Comparison of ENCODE assay signal across 17 cellular contexts in genomic region chr6:5673016-5673415, GRCh38.
A peak's percentile ranks its signal among the peaks of the same experiment; 100 is the strongest.
DNase-seq lines count a peak whose midpoint lies in the region; ATAC-seq and TF ChIP-seq lines count a peak whose summit lies in the region.
"Had no signal": no experiment of that assay in that cellular context is flagged by ENCODE, and none has a peak within 500 bp of the region (broad histone marks: within the 10 kb centered on the region; RNA-seq: fewer than 3 reads in every experiment).

No MANE protein-coding gene starts in this region.

- H3K27me3 ChIP-seq in HUES48 (ENCODE audit: control insufficient read depth, insufficient read depth, low read length) = no peaks in the 10 kb centered on the region
- H3K27me3 ChIP-seq in gastroesophageal sphincter = no peaks in the 10 kb centered on the region
- no peaks in the 10 kb centered on the region for H3K27me3 ChIP-seq in stomach smooth muscle (ENCODE audit: control insufficient read depth in 1 of 2, insufficient read depth in 2 of 2, low read length in 2 of 2)
- H3K27me3 ChIP-seq in stomach = no peaks in the 10 kb centered on the region
- no peaks in the 10 kb centered on the region for H3K27me3 ChIP-seq in MM.1S (replicated peaks; ENCODE audit: insufficient read depth, low read length)
- H3K27me3 ChIP-seq: Peyer's patch, right lobe of liver had no signal

- TF ChIP-seq POLR2A in gastroesophageal sphincter (IDR thresholded peaks at IDR 0.05) = no peak
- TF ChIP-seq POLR2A in stomach (IDR thresholded peaks at IDR 0.05) = no peak

- WGBS in gastroesophageal sphincter (ENCODE audit: low coverage in 1 of 2), 2 donors = 89 to 96% methylated on average over 4 to 5 of the region's 6 CpGs
- WGBS in stomach, 5 donors = 84 to 93% (median 87%) methylated on average over 6 of the region's 6 CpGs

- H3K4me2 ChIP-seq in MM.1S (ENCODE audit: low read depth, low read length) = no peak overlapping the region

- H3K9me3 Mint-ChIP-seq in WTC11 = no peaks in the 10 kb centered on the region

- no peaks in the 10 kb centered on the region for H3K9me2 ChIP-seq in MM.1S (replicated peaks; ENCODE audit: insufficient read depth, low read length)

- CTCF ChIA-PET in WTC11 (lab: Charles Lee) = interaction anchor here (3.9 kb wide), 1 partner anchor 202 kb away, joined by 29 read pairs; no protein-coding TSS in a partner anchor

- no peak for DNase-seq in WTC11 (ENCODE audit: low spot score)
- DNase-seq in stomach = no peak
- no peak for DNase-seq in MM.1S
- no peak for DNase-seq in DMS 273 (lab: John Stamatoyannopoulos, UW; ENCODE audit: unreplicated experiment)
- DNase-seq: activated CD4-positive, alpha-beta T cell treated with anti-CD3 and anti-CD28 coated beads for 4 hours; activated gamma-delta T cell; cerebellar nuclear complex; Karpas-422; NCI-H748 treated with DMSO at 0.1 percent for 48 hours; Peyer's patch; right lobe of liver; stimulated activated CD4-positive, alpha-beta T cell treated with anti-CD3 and anti-CD28 coated beads, Interleukin-2, amount 100 ng/mL, for 48 hours had no signal

- no peaks in the 10 kb centered on the region for H4K20me1 ChIP-seq in MM.1S (ENCODE audit: insufficient read depth, low read length)

- H3K9me3 ChIP-seq in HUES48 (ENCODE audit: control insufficient read depth, insufficient read depth, low read length) (no peaks in the 10 kb centered on the region), gastroesophageal sphincter (no peaks in the 10 kb centered on the region), stomach smooth muscle (ENCODE audit: control insufficient read depth in 2 of 2, low read length in 2 of 2) (no peaks in the 10 kb centered on the region), stomach (no peaks in the 10 kb centered on the region), MM.1S (replicated peaks; ENCODE audit: insufficient read depth, low read length) (no peaks in the 10 kb centered on the region)
- H3K9me3 ChIP-seq: Peyer's patch, right lobe of liver had no signal

- ATAC-seq in WTC11 (no peak), gastroesophageal sphincter (no peak)
- ATAC-seq: left lobe of liver had no signal

- H3F3A ChIP-seq in MM.1S (ENCODE audit: insufficient read depth, low read length) = no peaks in the 10 kb centered on the region

- H3K4me3 Mint-ChIP-seq in WTC11 = no peak overlapping the region
- H3K4me3 Mint-ChIP-seq: B cell had no signal

- H3K4me3 ChIP-seq in HUES48 (ENCODE audit: low read depth, low read length) (no peak overlapping the region), gastroesophageal sphincter (no peak overlapping the region), stomach smooth muscle (ENCODE audit: low read length in 2 of 2) (peak overlapping the region in 1 of 2 donors; percentile 52), stomach (no peak overlapping the region), MM.1S (ENCODE audit: low read length) (no peak overlapping the region)
- H3K4me3 ChIP-seq: Peyer's patch, right lobe of liver had no signal

- no peaks in the 10 kb centered on the region for H3K27me3 Mint-ChIP-seq in WTC11 (ENCODE audit: low read depth)
- H3K27me3 Mint-ChIP-seq: B cell had no signal

- intact Hi-C loops in stomach (cut with DNase I; ENCODE audit: low total_unique reads) = no loop called here

- H3K27ac ChIP-seq in HUES48 (ENCODE audit: low read depth, low read length) (peak overlapping the region; percentile 17), gastroesophageal sphincter (peak overlapping the region in 3 of 4 donors; percentile 65 to 75 (median 71)), stomach smooth muscle (ENCODE audit: low read length) (peak overlapping the region; percentile 64), stomach (peak overlapping the region in 1 of 5 donors; percentile 48), MM.1S (ENCODE audit: low read length) (no peak overlapping the region)
- H3K27ac ChIP-seq: right lobe of liver had no signal

- TF ChIP-seq EP300 in gastroesophageal sphincter (IDR thresholded peaks at IDR 0.05) (no peak), stomach (IDR thresholded peaks at IDR 0.05) (no peak)

- POLR2A ChIA-PET in WTC11 (lab: Charles Lee) = no interaction called here

- TF ChIP-seq CTCF in WTC11 (IDR thresholded peaks at IDR 0.05) = no peak
- TF ChIP-seq CTCF in gastroesophageal sphincter (IDR thresholded peaks at IDR 0.05) = no peak
- no peak for TF ChIP-seq CTCF in stomach (IDR thresholded peaks at IDR 0.05)
- TF ChIP-seq CTCF in MM.1S (IDR thresholded peaks at IDR 0.05; ENCODE audit: low read length) = no peak

- H3K4me1 ChIP-seq in HUES48 (ENCODE audit: control insufficient read depth, insufficient read depth, low read length) = peaks cover 24% of the 10 kb centered on the region
- H3K4me1 ChIP-seq in gastroesophageal sphincter = peaks cover 11 to 44% (median 21%) of the 10 kb centered on the region in 3 donors
- peaks cover 21% of the 10 kb centered on the region for H3K4me1 ChIP-seq in stomach smooth muscle (ENCODE audit: control insufficient read depth, insufficient read depth, low read length)
- peaks cover 0 to 38% (median 16%) of the 10 kb centered on the region in 4 donors for H3K4me1 ChIP-seq in stomach
- no peaks in the 10 kb centered on the region for H3K4me1 ChIP-seq in MM.1S (ENCODE audit: low read length)
- H3K4me1 ChIP-seq: Peyer's patch, right lobe of liver had no signal

- H3K36me3 Mint-ChIP-seq in WTC11 = no peaks in the 10 kb centered on the region

- peaks cover 42% of the 10 kb centered on the region for H3K4me1 Mint-ChIP-seq in WTC11

- no peaks in the 10 kb centered on the region for H3K79me2 ChIP-seq in MM.1S (ENCODE audit: low read length)

- H3K36me3 ChIP-seq in HUES48 (ENCODE audit: control insufficient read depth, insufficient read depth, low read length) (no peaks in the 10 kb centered on the region), gastroesophageal sphincter (no peaks in the 10 kb centered on the region), stomach smooth muscle (ENCODE audit: control insufficient read depth in 2 of 2, insufficient read depth in 2 of 2, low read length in 2 of 2) (no peaks in the 10 kb centered on the region), stomach (no peaks in the 10 kb centered on the region), MM.1S (replicated peaks; ENCODE audit: insufficient read depth, low read length) (no peaks in the 10 kb centered on the region)
- H3K36me3 ChIP-seq: Peyer's patch, right lobe of liver had no signal

- no peak overlapping the region for H2AFZ ChIP-seq in MM.1S (ENCODE audit: low read length)

- H3K27ac Mint-ChIP-seq in WTC11 = peak overlapping the region; percentile 44
- H3K27ac Mint-ChIP-seq: B cell had no signal

- H3K9ac ChIP-seq in HUES48 (ENCODE audit: low read depth, low read length) (no peak overlapping the region), stomach smooth muscle (ENCODE audit: low read length in 2 of 2) (no peak overlapping the region), MM.1S (ENCODE audit: low read length) (no peak overlapping the region)

TF ChIP-seq in WTC11, 78 proteins besides CTCF, POLR2A, EP300 and RAD21 (continues in another document):
- no peak for TF ChIP-seq ZNF671 (CRISPR knock-in tag; IDR thresholded peaks at IDR 0.05)
- no peak for TF ChIP-seq STAT6 (CRISPR knock-in tag; conservative IDR thresholded peaks at IDR 0.05; ENCODE audit: low read depth)
- TF ChIP-seq MXD4 (CRISPR knock-in tag; IDR thresholded peaks at IDR 0.05; ENCODE audit: borderline replicate concordance) = no peak
- TF ChIP-seq ZNF425 (CRISPR knock-in tag; conservative IDR thresholded peaks at IDR 0.05) = no peak
